21 cellular contexts compared by ENCODE assay signal in the genomic region with DNA sequence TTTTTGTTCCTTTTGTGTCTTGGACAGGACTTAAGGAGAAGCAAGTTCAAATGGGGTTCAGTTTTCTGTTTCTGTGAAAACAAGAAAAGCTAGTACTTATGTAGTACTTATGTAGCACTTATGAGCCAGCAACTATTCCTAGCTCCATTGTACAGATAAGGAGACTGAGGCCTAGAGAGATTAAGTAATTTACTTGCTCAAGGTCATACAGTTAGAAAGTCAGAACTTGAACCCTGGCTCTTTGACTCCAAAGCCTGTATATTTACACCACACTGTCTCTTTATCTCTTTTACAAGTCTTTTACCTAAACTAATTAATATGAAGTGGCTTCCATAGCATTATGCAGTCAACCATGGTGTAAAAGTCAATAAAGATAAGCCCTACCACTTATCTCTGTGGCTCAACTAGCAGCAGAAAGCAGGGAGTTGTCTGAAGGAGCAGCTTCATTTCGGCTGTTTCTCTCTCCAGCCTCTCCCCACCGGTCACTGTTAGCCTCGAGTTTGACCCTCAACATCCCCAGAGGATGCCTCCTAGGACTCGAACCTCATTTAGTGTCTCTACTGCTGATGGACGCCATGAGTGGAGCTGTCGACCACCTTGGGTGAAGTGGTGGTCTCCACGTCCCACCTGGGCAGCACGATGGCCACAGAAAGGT.
DNase-seq lines count a peak whose midpoint lies in the region; ATAC-seq and TF ChIP-seq lines count a peak whose summit lies in the region.
"Had no signal": no experiment of that assay in that cellular context is flagged by ENCODE, and none has a peak within 500 bp of the region (broad histone marks: within the 10 kb centered on the region; RNA-seq: fewer than 3 reads in every experiment).

No MANE protein-coding gene starts in this region.

- ATAC-seq in HG02938 (IDR thresholded peaks at IDR 0.05; ENCODE audit: unreplicated experiment) (no peak), GM19455 (IDR thresholded peaks at IDR 0.05; ENCODE audit: unreplicated experiment) (no peak)
- ATAC-seq: T-cell had no signal

- no peak overlapping the region for H2BK15ac ChIP-seq in mesendoderm (replicated peaks; ENCODE audit: low read depth)

- H4K5ac ChIP-seq in mesendoderm (ENCODE audit: low read length) = no peak overlapping the region

- H3K18ac ChIP-seq in mesendoderm (ENCODE audit: low read length) = no peak overlapping the region

- H3K9me3 ChIP-seq in HEK293 (ENCODE audit: control insufficient read depth, insufficient read depth, low read depth, low read length) = no peaks in the 10 kb centered on the region

- DNase-seq in DMS53 (lab: John Stamatoyannopoulos, UW) = peak; percentile 66
- peak; percentile 6 for DNase-seq in NCI-H345 treated with DMSO at 0.1 percent for 48 hours (lab: John Stamatoyannopoulos, UW; ENCODE audit: unreplicated experiment)
- DNase-seq in mesendoderm = peak; percentile 28
- no peak for DNase-seq in iPS-NIHi7 (ENCODE audit: extremely low spot score)
- DNase-seq: CD4-positive, CD25-positive, alpha-beta regulatory T cell; DMS79 treated with DMSO at 0.1 percent for 48 hours; GOT3; HCEC 1CT; KBM-7; NCI-H1092; NCI-H1436; NCI-H2081 treated with DMSO at 0.1 percent for 48 hours; NCI-H2171 treated with DMSO at 0.1 percent for 48 hours; NCI-H446 treated with DMSO at 0.1 percent for 48 hours; NCI-H774; OCI-M1; SJCRH30; T-cell had no signal

- H2BK5ac ChIP-seq in mesendoderm (ENCODE audit: low read length) = no peak overlapping the region

- H3K79me2 ChIP-seq in mesendoderm (ENCODE audit: control insufficient read depth, insufficient read depth, low read length) = no peaks in the 10 kb centered on the region

- H3K4me2 ChIP-seq in mesendoderm (ENCODE audit: low read length) = no peak overlapping the region

- H3K4me3 ChIP-seq in HEK293 (ENCODE audit: low read depth, low read length) (no peak overlapping the region), mesendoderm (ENCODE audit: low read length) (no peak overlapping the region)
- H3K4me3 ChIP-seq: SJCRH30 had no signal

- H3K4ac ChIP-seq in mesendoderm (ENCODE audit: low read depth, low read length) = no peak overlapping the region

- no peak overlapping the region for H2BK120ac ChIP-seq in mesendoderm (ENCODE audit: low read depth, low read length)

- H2AK5ac ChIP-seq in mesendoderm (ENCODE audit: low read length) = no peak overlapping the region

- no peak overlapping the region for H3K9ac ChIP-seq in mesendoderm (ENCODE audit: low read length)

- H3K79me1 ChIP-seq in mesendoderm (ENCODE audit: low read length) = no peaks in the 10 kb centered on the region

- CTCF ChIA-PET in HEK293 (lab: Yijun Ruan, JAX) = interaction anchor here (0.8 to 1.2 kb wide), 2 partner anchors 10 to 78 kb away, joined by 3 read pairs; no protein-coding TSS in a partner anchor

- no CpG with 5 or more reads among the region's 8 CpGs for WGBS in mesendoderm (ENCODE audit: extremely low coverage, insufficient coverage, low lambda C conversion rate)

- no peaks in the 10 kb centered on the region for H3K27me3 ChIP-seq in mesendoderm (ENCODE audit: insufficient read depth, low read length, poor library complexity)
- H3K27me3 ChIP-seq: SJCRH30 had no signal

- no peak overlapping the region for H3K23ac ChIP-seq in mesendoderm (ENCODE audit: low read length)

- POLR2A ChIA-PET in HEK293 (lab: Yijun Ruan, JAX) = no interaction called here

- H4K8ac ChIP-seq in mesendoderm (ENCODE audit: low read depth, low read length) = no peak overlapping the region

- peaks cover 5% of the 10 kb centered on the region for H3K4me1 ChIP-seq in HEK293 (ENCODE audit: control insufficient read depth, insufficient read depth, low read length)
- no peaks in the 10 kb centered on the region for H3K4me1 ChIP-seq in mesendoderm (ENCODE audit: control insufficient read depth, low read depth, low read length)
- H3K4me1 ChIP-seq: SJCRH30 had no signal

- TF ChIP-seq CTCF in HEK293 (tag by site-specific recombination; IDR thresholded peaks at IDR 0.05) = no peak

- no peak overlapping the region for H3K27ac ChIP-seq in HEK293 (ENCODE audit: extremely low read depth, low read depth, low read length)
- H3K27ac ChIP-seq in mesendoderm (ENCODE audit: low read depth, low read length) = no peak overlapping the region
- H3K27ac ChIP-seq: SJCRH30 had no signal

- H3K56ac ChIP-seq in mesendoderm (ENCODE audit: low read length) = no peak overlapping the region

- H3K36me3 ChIP-seq in HEK293 (ENCODE audit: control insufficient read depth in 2 of 2, insufficient read depth in 1 of 2, low read length in 2 of 2) = no peaks in the 10 kb centered on the region
- H3K36me3 ChIP-seq in mesendoderm (ENCODE audit: control insufficient read depth, insufficient read depth, low read length) = no peaks in the 10 kb centered on the region
- H3K36me3 ChIP-seq: SJCRH30 had no signal

TF ChIP-seq in HEK293, 187 proteins besides CTCF, POLR2A, EP300 and RAD21 (continues in another document):
- TF ChIP-seq ZBTB1 (tag by site-specific recombination; IDR thresholded peaks at IDR 0.05) = no peak
- peak; percentile 66; the same call in 1 of the 2 replicates for TF ChIP-seq ZNF449 (tag by site-specific recombination; IDR thresholded peaks at IDR 0.05)
- no peak for TF ChIP-seq IKZF3 (tag by site-specific recombination; IDR thresholded peaks at IDR 0.05)
- TF ChIP-seq MEIS1 (CRISPR knock-in tag; IDR thresholded peaks at IDR 0.05; ENCODE audit: borderline replicate concordance) = no peak
- TF ChIP-seq ZNF274 (IDR thresholded peaks at IDR 0.05; ENCODE audit: low read length) = no peak
- no peak for TF ChIP-seq ZNF274 (tag by site-specific recombination; IDR thresholded peaks at IDR 0.05; ENCODE audit: borderline replicate concordance)
- no peak for TF ChIP-seq ZNF704 (tag by site-specific recombination; IDR thresholded peaks at IDR 0.05)
- peak; percentile 46 for TF ChIP-seq ZXDB (tag by site-specific recombination; IDR thresholded peaks at IDR 0.05)
- peak; percentile 91 for TF ChIP-seq ZNF341 (tag by site-specific recombination; IDR thresholded peaks at IDR 0.05; ENCODE audit: low read depth)
- TF ChIP-seq BCL6B (tag by site-specific recombination; IDR thresholded peaks at IDR 0.05) = no peak
- TF ChIP-seq ZNF785 (tag by site-specific recombination; IDR thresholded peaks at IDR 0.05) = no peak
- no peak for TF ChIP-seq PBX3 (CRISPR knock-in tag; IDR thresholded peaks at IDR 0.05)
- no peak for TF ChIP-seq SALL2 (tag by site-specific recombination; IDR thresholded peaks at IDR 0.05; ENCODE audit: borderline replicate concordance)
